In genomic region chr14:38961136-38961535, GRCh38 we compare ENCODE assay signal across 27 cellular contexts.
"Had no signal": no experiment of that assay in that cellular context is flagged by ENCODE, and none has a peak within 500 bp of the region (broad histone marks: within the 10 kb centered on the region; RNA-seq: fewer than 3 reads in every experiment).

No MANE protein-coding gene starts in this region.

- H3K27ac ChIP-seq: ascending aorta, body of pancreas, colonic mucosa, esophagus muscularis mucosa, gastroesophageal sphincter, heart right ventricle, WERI-Rb-1 had no signal

- DNase-seq: activated B cell treated with CpG ODN at 0.5 μM for 24 hours; activated CD4-positive, alpha-beta memory T cell treated with anti-CD3 and anti-CD28 coated beads, Interleukin-2, amount 10 ng/mL, durations not matched to agents 7 days and 5 days; activated CD4-positive, alpha-beta T cell treated with anti-CD3 and anti-CD28 coated beads, Interleukin-2, amount 10 ng/mL, durations not matched to agents 24 days and 14 days; activated CD4-positive, alpha-beta T cell treated with anti-CD3 and anti-CD28 coated beads, Interleukin-2, amount 50 U/mL, for 4 hours; activated CD8-positive, alpha-beta memory T cell treated with anti-CD3 and anti-CD28 coated beads, Interleukin-2, amount 50 U/mL, for 48 hours; activated gamma-delta T cell; activated naive CD4-positive, alpha-beta T cell; activated naive CD4-positive, alpha-beta T cell treated with anti-CD3 and anti-CD28 coated beads, Interleukin-2, amount 10 ng/mL, durations not matched to agents 7 days and 5 days; activated naive CD8-positive, alpha-beta T cell treated with anti-CD3 and anti-CD28 coated beads, Interleukin-2, amount 10 ng/mL, durations not matched to agents 7 days and 5 days; activated T-cell treated with anti-CD3 and anti-CD28 coated beads for 4 hours; activated T-cell treated with anti-CD3 and anti-CD28 coated beads, Interleukin-2, amount 50 U/mL, for 24 hours; activated T-cell treated with anti-CD3 and anti-CD28 coated beads, Interleukin-2, amount 50 U/mL, for 72 hours; body of pancreas; central memory CD4-positive, alpha-beta T cell; cerebellar nuclear complex; colonic mucosa; effector CD8-positive, alpha-beta T cell; erythroblast; foreskin melanocyte; heart right ventricle; T-helper 1 cell; T-helper 17 cell; T1000; WERI-Rb-1 had no signal
